In the genomic region with DNA sequence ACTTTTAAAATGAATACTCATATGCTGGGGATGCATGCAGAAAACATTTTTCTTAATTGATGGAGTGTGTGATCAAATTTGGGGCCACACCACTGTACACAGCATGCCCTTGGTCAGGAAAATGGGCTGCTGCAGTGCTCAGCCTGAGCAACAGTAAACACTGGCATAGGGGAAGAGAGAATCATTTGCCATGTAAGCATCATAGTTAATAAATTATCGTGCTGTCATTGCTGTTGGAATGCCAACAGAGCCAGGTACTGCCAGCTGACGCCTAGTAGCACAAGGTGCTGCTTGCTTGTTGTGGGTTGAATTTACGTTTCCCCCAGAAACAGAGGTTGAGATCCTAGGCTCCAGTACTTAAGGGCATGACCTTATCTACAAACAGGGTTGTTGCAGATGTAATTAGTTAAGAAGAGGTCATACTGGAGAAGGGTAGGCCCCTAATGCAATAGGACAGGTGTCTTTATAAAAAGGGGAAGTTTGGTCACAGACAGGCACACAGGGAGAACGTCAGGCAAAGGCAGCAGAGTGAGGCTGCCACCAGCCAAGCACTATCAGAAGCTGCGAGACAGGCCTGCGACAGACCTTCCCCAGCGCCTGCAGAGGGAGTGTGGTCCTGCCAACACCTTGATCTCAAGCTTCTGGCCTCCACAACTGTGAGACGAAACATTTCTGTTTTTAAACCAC, we compare ENCODE assay signal across 9 cellular contexts. TPM values are rescaled to one million over a fixed set of nuclear protein-coding genes. Genes with fewer than 3 reads are reported as not detected.
DNase-seq lines count a peak whose midpoint lies in the region; ATAC-seq, FAIRE-seq and TF ChIP-seq lines count a peak whose summit lies in the region.
"Had no signal": no experiment of that assay in that cellular context is flagged by ENCODE, and none has a peak within 500 bp of the region (broad histone marks: within the 10 kb centered on the region; RNA-seq: fewer than 3 reads in every experiment).

No MANE protein-coding gene starts in this region.

- no peak overlapping the region for H3K4me3 Mint-ChIP-seq in effector memory CD8-positive, alpha-beta T cell
- H3K4me3 Mint-ChIP-seq in CD4-positive, alpha-beta memory T cell = peak overlapping the region in 1 of 8 donors; percentile 41
- H3K4me3 Mint-ChIP-seq: nephron progenitor cell had no signal

- no peaks in the 10 kb centered on the region for H3K27me3 ChIP-seq in CD4-positive, alpha-beta memory T cell (ENCODE audit: insufficient read depth, low read length)
- H3K27me3 ChIP-seq in testis = no peaks in the 10 kb centered on the region

- H3K4me3 ChIP-seq in CD4-positive, alpha-beta memory T cell (ENCODE audit: low read length in 2 of 2) = no peak overlapping the region
- no peak overlapping the region for H3K4me3 ChIP-seq in testis

- no peaks in the 10 kb centered on the region for H3K36me3 ChIP-seq in CD4-positive, alpha-beta memory T cell (ENCODE audit: insufficient read depth, low read length)
- H3K36me3 ChIP-seq in testis (ENCODE audit: low read depth, missing control alignments) = no peaks in the 10 kb centered on the region

- ATAC-seq in GM21390 (IDR thresholded peaks at IDR 0.05; ENCODE audit: unreplicated experiment) (peak; percentile 65), HG03432 (IDR thresholded peaks at IDR 0.05; ENCODE audit: unreplicated experiment) (peak; percentile 82), omental fat pad (ENCODE audit: low FRiP score) (no peak)
- peak; percentile 53 for ATAC-seq in effector memory CD8-positive, alpha-beta T cell (replicated peaks)

- TF ChIP-seq CTCF in testis (IDR thresholded peaks at IDR 0.05) (no peak), omental fat pad (IDR thresholded peaks at IDR 0.05) (no peak)

- H3K27me3 Mint-ChIP-seq in effector memory CD8-positive, alpha-beta T cell = no peaks in the 10 kb centered on the region
- no peaks in the 10 kb centered on the region for H3K27me3 Mint-ChIP-seq in CD4-positive, alpha-beta memory T cell

- peak; percentile 33 for DNase-seq in GM12891 (ENCODE audit: insufficient read length, low spot score)
- no peak for DNase-seq in effector memory CD8-positive, alpha-beta T cell
- DNase-seq in CD4-positive, alpha-beta memory T cell = no peak
- DNase-seq in testis = no peak
- no peak for DNase-seq in omental fat pad (ENCODE audit: low spot score)
- DNase-seq in Ammon's horn (ENCODE audit: low spot score) = no peak
- DNase-seq: nephron progenitor cell had no signal

- H3K9me3 ChIP-seq in CD4-positive, alpha-beta memory T cell (ENCODE audit: control insufficient read depth in 1 of 2, low read length in 2 of 2) = no peaks in the 10 kb centered on the region
- no peaks in the 10 kb centered on the region for H3K9me3 ChIP-seq in testis

- peak overlapping the region in 1 of 2 donors; percentile 14 for H3K27ac Mint-ChIP-seq in effector memory CD8-positive, alpha-beta T cell
- no peak overlapping the region for H3K27ac Mint-ChIP-seq in CD4-positive, alpha-beta memory T cell

- H3K4me1 Mint-ChIP-seq in effector memory CD8-positive, alpha-beta T cell (ENCODE audit: low read depth in 2 of 2) = peaks cover 16 to 19% of the 10 kb centered on the region in 2 donors
- peaks cover 6 to 27% (median 7%) of the 10 kb centered on the region in 4 donors for H3K4me1 Mint-ChIP-seq in CD4-positive, alpha-beta memory T cell

- peaks cover 5% of the 10 kb centered on the region for H3K4me1 ChIP-seq in CD4-positive, alpha-beta memory T cell (ENCODE audit: insufficient read depth, low read length)
- no peaks in the 10 kb centered on the region for H3K4me1 ChIP-seq in testis

- 92 to 94% methylated on average over 8 of the region's 8 CpGs for WGBS in testis, 2 donors

- H3K27ac ChIP-seq in CD4-positive, alpha-beta memory T cell (ENCODE audit: low read depth, low read length) = no peak overlapping the region
- H3K27ac ChIP-seq in testis = no peak overlapping the region

- no peaks in the 10 kb centered on the region for H3K9me3 Mint-ChIP-seq in effector memory CD8-positive, alpha-beta T cell
- peaks cover 0 to 7% (median 2%) of the 10 kb centered on the region in 8 donors for H3K9me3 Mint-ChIP-seq in CD4-positive, alpha-beta memory T cell

- H3K36me3 Mint-ChIP-seq in effector memory CD8-positive, alpha-beta T cell (ENCODE audit: insufficient read depth) = peaks cover 13% of the 10 kb centered on the region
- H3K36me3 Mint-ChIP-seq in CD4-positive, alpha-beta memory T cell = peaks cover 51% of the 10 kb centered on the region in 2 donors

- FAIRE-seq in GM12891 (lab: Jason Lieb, UNC) = peak; percentile 51

- POLR2A ChIA-PET in CD4-positive, alpha-beta memory T cell (lab: Charles Lee; ENCODE audit: partially characterized antibody) = no interaction called here

- intact Hi-C loops in CD4-positive, alpha-beta memory T cell (cut with micrococcal nuclease) = no loop called here
- intact Hi-C loops in testis (cut with DNase I; ENCODE audit: low total_unique reads) = no loop called here

- TF ChIP-seq POLR2A in GM12891 (IDR thresholded peaks at IDR 0.05; ENCODE audit: low read depth, low read length) = peak; percentile 55; the same call in 1 of the 2 replicates
- TF ChIP-seq POLR2A in testis (IDR thresholded peaks at IDR 0.05) = no peak

- CTCF ChIA-PET in CD4-positive, alpha-beta memory T cell (lab: Charles Lee; ENCODE audit: partially characterized antibody) = no interaction called here

TF ChIP-seq in GM12891, 5 proteins besides CTCF, POLR2A, EP300 and RAD21:
- TF ChIP-seq PAX5 (IDR thresholded peaks at IDR 0.05; ENCODE audit: insufficient read depth, low read length, severe bottlenecking) (no peak), POLR2AphosphoS5 (IDR thresholded peaks at IDR 0.05; ENCODE audit: low read depth, low read length) (0 out of 2 replicates have a peak, but pooled peaks have one; percentile 17)

RNA-seq across cellular contexts. Expression of a gene that starts 25.3 kb away (rescaled TPM):
- polyA plus RNA-seq in GM12891 (2012; ENCODE audit: low read depth, missing spikeins) = 70.1 TPM
- 10 to 100 TPM; 39.0 to 39.5 TPM for total RNA-seq in CD4-positive, alpha-beta memory T cell
- 10 to 100 TPM; 39.4 to 88.1 TPM for polyA plus RNA-seq in CD4-positive, alpha-beta memory T cell
- total RNA-seq in testis (10 to 100 TPM; 46.3 to 48.1 TPM), omental fat pad (10 to 100 TPM; 47.8 to 57.3 (median 50.0) TPM)
- polyA plus RNA-seq in testis (ENCODE audit: insufficient read depth, low read depth, low replicate concordance) = 92.2 TPM
